Comparison of ENCODE assay signal across 8 cellular contexts in genomic region chr1:145464708-145465336, GRCh38. TPM values are rescaled to one million over a fixed set of nuclear protein-coding genes. Genes with fewer than 3 reads are reported as not detected.
DNase-seq lines count a peak whose midpoint lies in the region; ATAC-seq and TF ChIP-seq lines count a peak whose summit lies in the region.
"Not testable (repeated sequence)": the region's sequence is repeated elsewhere in the genome, so short reads cannot be mapped to it uniquely, and the experiment has no call there.

No MANE protein-coding gene starts in this region.

- peak overlapping the region; percentile 72 to 80 for H3K4me3 Mint-ChIP-seq in activated T-cell treated with anti-CD3 and anti-CD28 coated beads, Interleukin-2, amount 50 U/mL, for 72 hours

- DNase-seq in MM.1S; effector memory CD4-positive, alpha-beta T cell; kidney epithelial cell (ENCODE audit: low read depth); sigmoid colon: not testable (repeated sequence)
- DNase-seq in activated T-cell treated with anti-CD3 and anti-CD28 coated beads, Interleukin-2, amount 50 U/mL, for 72 hours, result peak in 1 of 2 donors; percentile 27

- H3K36me3 Mint-ChIP-seq in activated T-cell treated with anti-CD3 and anti-CD28 coated beads, Interleukin-2, amount 50 U/mL, for 72 hours (ENCODE audit: insufficient read depth in 2 of 2), result not testable (repeated sequence)

- intact Hi-C loops in sigmoid colon (cut with DNase I), result not testable (repeated sequence)

- H3K4me3 ChIP-seq in MM.1S (ENCODE audit: low read length), result peak overlapping the region; percentile 58
- peak overlapping the region; percentile 54 for H3K4me3 ChIP-seq in effector memory CD4-positive, alpha-beta T cell (ENCODE audit: insufficient read depth, low read depth, low read length, poor library complexity, severe bottlenecking)
- H3K4me3 ChIP-seq in kidney epithelial cell (ENCODE audit: low read depth, low read length), result peak overlapping the region; percentile 1
- H3K4me3 ChIP-seq in sigmoid colon, result peak overlapping the region; percentile 20 to 43 (median 40)

- H3K9me3 Mint-ChIP-seq in activated T-cell treated with anti-CD3 and anti-CD28 coated beads, Interleukin-2, amount 50 U/mL, for 72 hours, result not testable (repeated sequence)

- not testable (repeated sequence) for H3K9me3 ChIP-seq in MM.1S (replicated peaks; ENCODE audit: insufficient read depth, low read length); effector memory CD4-positive, alpha-beta T cell (ENCODE audit: control insufficient read depth, low read length); sigmoid colon

- not testable (repeated sequence) for H3K4me1 ChIP-seq in MM.1S (ENCODE audit: low read length); effector memory CD4-positive, alpha-beta T cell (ENCODE audit: control insufficient read depth, insufficient read depth, low read length, poor library complexity, severe bottlenecking); sigmoid colon

- ATAC-seq in GM18909 (IDR thresholded peaks at IDR 0.05; ENCODE audit: poor library complexity, unreplicated experiment) (peak; percentile 7), HG02970 (IDR thresholded peaks at IDR 0.05; ENCODE audit: low FRiP score, unreplicated experiment) (peak; percentile 13)
- ATAC-seq in activated T-cell treated with anti-CD3 and anti-CD28 coated beads, Interleukin-2, amount 50 U/mL, for 72 hours (replicated peaks in 1 of 2), result peak in 1 of 2 donors; percentile 58

- H3K79me2 ChIP-seq in MM.1S (ENCODE audit: low read length), result not testable (repeated sequence)

- not testable (repeated sequence) for H2AFZ ChIP-seq in MM.1S (ENCODE audit: low read length)

- not testable (repeated sequence) for H3K4me1 Mint-ChIP-seq in activated T-cell treated with anti-CD3 and anti-CD28 coated beads, Interleukin-2, amount 50 U/mL, for 72 hours (ENCODE audit: low read depth)

- not testable (repeated sequence) for H3K27me3 ChIP-seq in MM.1S (replicated peaks; ENCODE audit: insufficient read depth, low read length); effector memory CD4-positive, alpha-beta T cell (replicated peaks; ENCODE audit: control insufficient read depth, insufficient read depth, low read length, poor library complexity, severe bottlenecking); kidney epithelial cell (ENCODE audit: control insufficient read depth, insufficient read depth, low read length)
- peaks cover 0 to 42% (median 13%) of the 10 kb centered on the region in 3 donors for H3K27me3 ChIP-seq in sigmoid colon

- not testable (repeated sequence) for H3K9me2 ChIP-seq in MM.1S (replicated peaks; ENCODE audit: insufficient read depth, low read length)

- H3K27ac Mint-ChIP-seq in activated T-cell treated with anti-CD3 and anti-CD28 coated beads, Interleukin-2, amount 50 U/mL, for 72 hours, result peak overlapping the region; percentile 97

- TF ChIP-seq POLR2A in sigmoid colon (IDR thresholded peaks at IDR 0.05), result not testable (repeated sequence)

- H3K27ac ChIP-seq in 22Rv1, result peak overlapping the region; percentile 76
- peak overlapping the region; percentile 74; the same call in 1 of the 2 replicates for H3K27ac ChIP-seq in MM.1S (ENCODE audit: low read length)
- H3K27ac ChIP-seq in effector memory CD4-positive, alpha-beta T cell (ENCODE audit: insufficient read depth, low read length, poor library complexity, severe bottlenecking), result peak overlapping the region; percentile 58
- not testable (repeated sequence) for H3K27ac ChIP-seq in sigmoid colon

- H4K20me1 ChIP-seq in MM.1S (ENCODE audit: insufficient read depth, low read length), result not testable (repeated sequence)

- TF ChIP-seq CTCF in 22Rv1 (IDR thresholded peaks at IDR 0.05); MM.1S (IDR thresholded peaks at IDR 0.05; ENCODE audit: low read length); kidney epithelial cell (IDR thresholded peaks at IDR 0.05; ENCODE audit: insufficient read depth, low read length, poor library complexity, severe bottlenecking); sigmoid colon (IDR thresholded peaks at IDR 0.05): not testable (repeated sequence)

- not testable (repeated sequence) for H3K36me3 ChIP-seq in MM.1S (replicated peaks; ENCODE audit: insufficient read depth, low read length); effector memory CD4-positive, alpha-beta T cell (ENCODE audit: control insufficient read depth, insufficient read depth, low read length); kidney epithelial cell (ENCODE audit: control insufficient read depth, insufficient read depth, low read length); sigmoid colon

- not testable (repeated sequence) for H3K27me3 Mint-ChIP-seq in activated T-cell treated with anti-CD3 and anti-CD28 coated beads, Interleukin-2, amount 50 U/mL, for 72 hours (ENCODE audit: low read depth)

- peak overlapping the region; percentile 57; the same call in 1 of the 2 replicates for H3K9ac ChIP-seq in MM.1S (ENCODE audit: low read length)

- H3F3A ChIP-seq in MM.1S (ENCODE audit: insufficient read depth, low read length), result not testable (repeated sequence)

- not testable (repeated sequence) for TF ChIP-seq EP300 in sigmoid colon (IDR thresholded peaks at IDR 0.05)

- WGBS in sigmoid colon, 2 donors, result 3 to 19% methylated on average over 5 of the region's 21 CpGs

- H3K4me2 ChIP-seq in MM.1S (ENCODE audit: low read depth, low read length), result peak overlapping the region; percentile 82; the same call in 1 of the 2 replicates

RNA-seq across cellular contexts. Expression of gene NBPF20, which starts 39.4 kb away (rescaled TPM):
- total RNA-seq in activated T-cell treated with anti-CD3 and anti-CD28 coated beads, Interleukin-2, amount 50 U/mL, for 72 hours, result 1 to 10 TPM; 1.3 to 2.3 TPM
- total RNA-seq in kidney epithelial cell, result 3.1 and 5.3 TPM in 2 replicates
- total RNA-seq in sigmoid colon, result 1 to 10 TPM in 2 of 4 donors, under 1 TPM in 2; 0.36 to 2.2 (median 1.2) TPM
- polyA plus RNA-seq in sigmoid colon, result 1 to 10 TPM in 1 of 3 donors, under 1 TPM in 2; under 0.01 to 1.4 (median 0.46) TPM

Comparison
In these comparisons a context has a peak if more than half of its experiments do, and no peak if none do; other contexts are left out.
1. H3K4me3 ChIP-seq: peak in every context shown above with its lines; median percentile 58 in MM.1S; 54 in effector memory CD4-positive, alpha-beta T cell; 40 in sigmoid colon; 1 in kidney epithelial cell.